In the genomic region with DNA sequence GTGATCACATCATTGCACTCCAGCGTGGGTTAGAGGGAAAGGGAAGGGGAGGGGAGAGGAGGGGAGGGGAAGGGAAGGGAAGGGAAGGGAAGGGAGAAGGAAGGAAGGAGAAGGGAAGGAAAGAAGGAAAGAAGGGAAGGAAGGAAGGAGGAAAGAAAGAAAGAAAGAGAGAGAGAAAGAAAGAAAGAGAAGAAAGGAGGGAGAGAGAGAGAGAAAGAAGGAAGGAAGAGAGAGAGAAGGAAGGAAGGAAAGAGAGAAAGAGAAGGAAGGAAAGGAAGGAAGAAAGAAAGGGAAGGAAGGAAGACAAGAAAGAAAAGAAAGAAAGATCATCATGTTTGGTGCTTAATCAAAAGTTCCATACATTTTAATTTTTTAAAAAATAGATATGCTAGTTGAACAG, we compare ENCODE assay signal across 35 cellular contexts.
"Had no signal": no experiment of that assay in that cellular context is flagged by ENCODE, and none has a peak within 500 bp of the region (broad histone marks: within the 10 kb centered on the region; RNA-seq: fewer than 3 reads in every experiment).

No MANE protein-coding gene starts in this region.

- H3K36me3 ChIP-seq: MG63 had no signal

- H3K27me3 ChIP-seq: MG63 had no signal

- H3K9me3 ChIP-seq: MG63 had no signal

- DNase-seq: Karpas-422, Kasumi-1, MG63, MM.1S, MV-4-11, NCI-H1048, NCI-H1092, NCI-H1092 treated with DMSO at 0.1 percent for 48 hours, NCI-H1105, NCI-H1105 treated with DMSO at 0.1 percent for 48 hours, NCI-H1417, NCI-H1417 treated with DMSO at 0.1 percent for 48 hours, NCI-H1436, NCI-H1436 treated with DMSO at 0.1 percent for 48 hours, NCI-H146, NCI-H1694, NCI-H1694 treated with DMSO at 0.1 percent for 48 hours, NCI-H187, NCI-H187 treated with DMSO at 0.1 percent for 48 hours, NCI-H1930, NCI-H2029, NCI-H2029 treated with DMSO at 0.1 percent for 48 hours, NCI-H2081, NCI-H2081 treated with DMSO at 0.1 percent for 48 hours, NCI-H2107, NCI-H2171, NCI-H2171 treated with DMSO at 0.1 percent for 48 hours, NCI-H2227 treated with DMSO at 0.1 percent for 48 hours, NCI-H226, NCI-H345, NCI-H446, NCI-H446 treated with DMSO at 0.1 percent for 48 hours, NCI-H510A, NCI-H510A treated with DMSO at 0.1 percent for 48 hours, NCI-H524 had no signal

- H3K4me3 ChIP-seq: MG63 had no signal
